17 cellular contexts compared by ENCODE assay signal in the genomic region with DNA sequence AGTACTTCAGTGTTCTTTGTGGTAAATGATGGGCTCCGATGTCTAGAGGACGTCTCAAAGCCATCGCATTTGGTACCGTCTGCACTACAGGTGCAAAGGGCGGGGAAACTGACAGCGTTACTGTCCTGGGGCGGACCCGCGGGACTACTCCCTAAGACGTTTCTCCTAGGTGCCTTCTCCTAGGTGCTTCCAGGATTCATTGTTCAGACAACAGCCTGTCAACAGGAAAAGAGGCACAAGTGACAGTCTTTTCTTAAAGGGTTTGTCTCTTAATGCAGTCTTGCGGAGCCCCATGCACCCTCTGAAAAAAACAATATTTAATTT. TPM values are rescaled to one million over a fixed set of nuclear protein-coding genes. Genes with fewer than 3 reads are reported as not detected.
DNase-seq lines count a peak whose midpoint lies in the region; ATAC-seq, FAIRE-seq and TF ChIP-seq lines count a peak whose summit lies in the region.
"Had no signal": no experiment of that assay in that cellular context is flagged by ENCODE, and none has a peak within 500 bp of the region (broad histone marks: within the 10 kb centered on the region; RNA-seq: fewer than 3 reads in every experiment).

No MANE protein-coding gene starts in this region.

- no peaks in the 10 kb centered on the region for H3K9me3 Mint-ChIP-seq in endodermal cell
- no peaks in the 10 kb centered on the region for H3K9me3 Mint-ChIP-seq in neural progenitor cell

- H3K27me3 ChIP-seq in endodermal cell (ENCODE audit: control insufficient read depth, insufficient read depth, low read length, poor library complexity, severe bottlenecking) = peaks cover 66% of the 10 kb centered on the region
- H3K27me3 ChIP-seq in neural progenitor cell = peaks cover 73% of the 10 kb centered on the region
- no peaks in the 10 kb centered on the region for H3K27me3 ChIP-seq in vagina
- H3K27me3 ChIP-seq: BLaER1 had no signal

- peaks cover 11% of the 10 kb centered on the region for H4K20me1 ChIP-seq in neural progenitor cell (ENCODE audit: low read depth)
- H4K20me1 ChIP-seq: BLaER1 had no signal

- intact Hi-C loops in vagina (cut with DNase I) = no loop called here

- H2AFZ ChIP-seq in neural progenitor cell (replicated peaks) = no peak overlapping the region

- TF ChIP-seq POLR2A in vagina (IDR thresholded peaks at IDR 0.05) = no peak

- H3K4me1 Mint-ChIP-seq in endodermal cell = peaks cover 8% of the 10 kb centered on the region
- H3K4me1 Mint-ChIP-seq in neural progenitor cell = peaks cover 11% of the 10 kb centered on the region

- no peak overlapping the region for H3K9ac ChIP-seq in endodermal cell (ENCODE audit: extremely low read depth, low read length, poor library complexity, severe bottlenecking)
- no peak overlapping the region for H3K9ac ChIP-seq in neural progenitor cell
- H3K9ac ChIP-seq: BLaER1 had no signal

- H3K79me2 ChIP-seq in neural progenitor cell (ENCODE audit: low read depth) = no peaks in the 10 kb centered on the region

- H3K27ac ChIP-seq in endodermal cell (ENCODE audit: low read depth, low read length) = no peak overlapping the region
- H3K27ac ChIP-seq in neural progenitor cell = no peak overlapping the region
- H3K27ac ChIP-seq in vagina = no peak overlapping the region
- H3K27ac ChIP-seq: 22Rv1, BLaER1, SK-N-MC had no signal

- no peak for FAIRE-seq in urothelium cell line (lab: Jason Lieb, UNC)

- no peak for TF ChIP-seq CTCF in endodermal cell (conservative IDR thresholded peaks at IDR 0.05)
- no peak for TF ChIP-seq CTCF in neural progenitor cell (IDR thresholded peaks at IDR 0.05)
- no peak for TF ChIP-seq CTCF in vagina (IDR thresholded peaks at IDR 0.05)

- H3K4me2 ChIP-seq in neural progenitor cell = peak overlapping the region; percentile 93
- H3K4me2 ChIP-seq: BLaER1 had no signal

- no peak overlapping the region for H3K4me3 ChIP-seq in endodermal cell (ENCODE audit: low read length)
- H3K4me3 ChIP-seq in neural progenitor cell = peak overlapping the region; percentile 64
- peak overlapping the region; percentile 42 to 53 for H3K4me3 ChIP-seq in vagina
- H3K4me3 ChIP-seq: BLaER1 had no signal

- DNase-seq in NCI-H146 (lab: John Stamatoyannopoulos, UW) (peak; percentile 31), NCI-H146 treated with DMSO at 0.1 percent for 48 hours (lab: John Stamatoyannopoulos, UW; ENCODE audit: unreplicated experiment) (no peak), endodermal cell (no peak), neural progenitor cell (ENCODE audit: low spot score) (peak; percentile 20), vagina (ENCODE audit: extremely low spot score in 2 of 2) (no peak), left lobe of liver (ENCODE audit: low spot score) (no peak), urothelium cell line (ENCODE audit: low spot score) (no peak)
- DNase-seq: EL, NCI-H2029 treated with DMSO at 0.1 percent for 48 hours, NCI-H2227 treated with DMSO at 0.1 percent for 48 hours, PC-3 had no signal

- H3K36me3 ChIP-seq in endodermal cell (ENCODE audit: control insufficient read depth, insufficient read depth, low read length) (no peaks in the 10 kb centered on the region), neural progenitor cell (no peaks in the 10 kb centered on the region), vagina (no peaks in the 10 kb centered on the region)
- H3K36me3 ChIP-seq: BLaER1 had no signal

- H3K27me3 Mint-ChIP-seq in endodermal cell (ENCODE audit: insufficient read depth) = peaks cover 69% of the 10 kb centered on the region
- peaks cover 30% of the 10 kb centered on the region for H3K27me3 Mint-ChIP-seq in neural progenitor cell (ENCODE audit: insufficient read depth, low read depth)

- H3K4me3 Mint-ChIP-seq in endodermal cell (peak overlapping the region; percentile 66), neural progenitor cell (peak overlapping the region; percentile 86)

- H3F3A ChIP-seq in neural progenitor cell (ENCODE audit: low read depth) = peaks cover 7% of the 10 kb centered on the region

- ATAC-seq in left lobe of liver = no peak
- ATAC-seq in GM21717 (IDR thresholded peaks at IDR 0.05; ENCODE audit: unreplicated experiment) = no peak
- ATAC-seq: HCT116, PC-3 had no signal

- H3K9me3 ChIP-seq in endodermal cell (ENCODE audit: control insufficient read depth, low read length) (no peaks in the 10 kb centered on the region), neural progenitor cell (ENCODE audit: low read depth) (no peaks in the 10 kb centered on the region), vagina (no peaks in the 10 kb centered on the region)

- 47% methylated on average over 10 to 11 of the region's 11 CpGs for WGBS in endodermal cell (ENCODE audit: insufficient coverage in 1 of 2, insufficient read length in 1 of 2), 2 experiments

- no peaks in the 10 kb centered on the region for H3K36me3 Mint-ChIP-seq in endodermal cell (ENCODE audit: low read depth)
- H3K36me3 Mint-ChIP-seq in neural progenitor cell = peaks cover 1% of the 10 kb centered on the region

- H3K27ac Mint-ChIP-seq in endodermal cell = no peak overlapping the region
- no peak overlapping the region for H3K27ac Mint-ChIP-seq in neural progenitor cell

- H3K4me1 ChIP-seq in endodermal cell (ENCODE audit: control insufficient read depth, insufficient read depth, low read length) = no peaks in the 10 kb centered on the region
- H3K4me1 ChIP-seq in neural progenitor cell = peaks cover 10% of the 10 kb centered on the region
- no peaks in the 10 kb centered on the region for H3K4me1 ChIP-seq in vagina
- H3K4me1 ChIP-seq: BLaER1 had no signal

RNA-seq across cellular contexts. Expression of a gene that starts 1.4 kb away (rescaled TPM):
- under 1 TPM in 1 of 2 donors, not detected in 1; 0.13 TPM for total RNA-seq in endodermal cell
- 1.4 TPM for polyA plus RNA-seq in endodermal cell (2013, experiment 1 of 2)
- 1.7 TPM for polyA plus RNA-seq in endodermal cell (2013, experiment 2 of 2)
- total RNA-seq in neural progenitor cell (ENCODE audit: low replicate concordance) = 0.28 TPM in 1 of 2 replicates, not detected in the other
- 16.0 TPM for total RNA-seq in vagina
- not detected for total RNA-seq in left lobe of liver
- total RNA-seq: HT-29, PC-3 had no signal

Comparison
In these comparisons a context has a peak if more than half of its experiments do, and no peak if none do; other contexts are left out.
1. DNase-seq: peak in NCI-H146 (single experiment) and neural progenitor cell (single experiment); none in NCI-H146 treated with DMSO at 0.1 percent for 48 hours (single experiment), endodermal cell (single experiment), vagina (0 of 2), left lobe of liver (single experiment) and urothelium cell line (single experiment).
2. RNA of a gene that starts 1.4 kb away (total RNA-seq): 16.0 TPM in vagina (single experiment); 0.13 TPM in endodermal cell, not detected in left lobe of liver (single experiment) and 0.28 TPM in neural progenitor cell; every median in the first group is over 10 times any median in the second.